In genomic region chr16:89490386-89491237, GRCh38 we compare ENCODE assay signal across 1 cellular context.
TF ChIP-seq lines count a peak whose summit lies in the region.

TSS of gene ANKRD11 (minus strand) at chr16:89490561. CDS start at chr16:89317019, 173,542 bp downstream.

TF ChIP-seq in K562, 482 proteins besides CTCF, POLR2A, EP300 and RAD21 (continued from another document):
- TF ChIP-seq ARID4B (CRISPR knock-in tag; IDR thresholded peaks at IDR 0.05) (peak; percentile 65; the same call in 1 of the 2 replicates), ZBTB34 (CRISPR knock-in tag; IDR thresholded peaks at IDR 0.05) (no peak), JUNB (CRISPR knock-in tag; conservative IDR thresholded peaks at IDR 0.05) (no peak), CREB3 (tag; conservative IDR thresholded peaks at IDR 0.05; ENCODE audit: low read depth) (no peak), SMAD1 (IDR thresholded peaks at IDR 0.05; ENCODE audit: low read depth, low read length, partially characterized antibody) (peak; percentile 87), ZBTB9 (CRISPR knock-in tag; IDR thresholded peaks at IDR 0.05) (0 out of 2 replicates have a peak, but pooled peaks have one; percentile 69), ZNF398 (CRISPR knock-in tag; IDR thresholded peaks at IDR 0.05) (no peak), ZNF121 (CRISPR knock-in tag; conservative IDR thresholded peaks at IDR 0.05) (no peak), HMG20B (CRISPR knock-in tag; IDR thresholded peaks at IDR 0.05) (no peak), AFF1 (IDR thresholded peaks at IDR 0.05; ENCODE audit: low read depth in 1 of 2, partially characterized antibody in 2 of 2) (no peak), ZNF282 (CRISPR knock-in tag; IDR thresholded peaks at IDR 0.05) (no peak), MTF1 (CRISPR knock-in tag; IDR thresholded peaks at IDR 0.05; ENCODE audit: borderline replicate concordance) (no peak), MITF (IDR thresholded peaks at IDR 0.05) (no peak), FOS (IDR thresholded peaks at IDR 0.05; ENCODE audit: extremely low read depth, insufficient read length) (peak; percentile 96), MNT (conservative IDR thresholded peaks at IDR 0.05) (peak; percentile 87 to 92), CTBP1 (IDR thresholded peaks at IDR 0.05; ENCODE audit: borderline replicate concordance) (peak; percentile 73), ZNF449 (CRISPR knock-in tag; IDR thresholded peaks at IDR 0.05) (no peak), ZNF609 (CRISPR knock-in tag; IDR thresholded peaks at IDR 0.05; ENCODE audit: borderline replicate concordance) (no peak), PRPF4 (IDR thresholded peaks at IDR 0.05; ENCODE audit: insufficient read depth, low read depth, low read length, poor library complexity, severe bottlenecking) (no peak)
